ENCODE assay signal across 8 cellular contexts in genomic region chr7:106285801-106286492, GRCh38. TPM values are rescaled to one million over a fixed set of nuclear protein-coding genes. Genes with fewer than 3 reads are reported as not detected.
DNase-seq lines count a peak whose midpoint lies in the region; ATAC-seq and TF ChIP-seq lines count a peak whose summit lies in the region.

No MANE protein-coding gene starts in this region.

- intact Hi-C loops in lower leg skin (cut with DNase I; ENCODE audit: low total_unique reads): loop anchor here (10.0 kb wide), 1 partner anchor 179 kb away; no protein-coding TSS in a partner anchor
- intact Hi-C loops in stomach (cut with DNase I; ENCODE audit: low total_unique reads): no loop called here

- peak; percentile 25 for ATAC-seq in GM19452 (IDR thresholded peaks at IDR 0.05; ENCODE audit: unreplicated experiment)

- H3K4me1 ChIP-seq in Karpas-422 (ENCODE audit: low read length) (peaks cover 37% of the 10 kb centered on the region), stomach (peaks cover 4 to 38% (median 24%) of the 10 kb centered on the region in 4 donors)

- H3K4me2 ChIP-seq in Karpas-422 (ENCODE audit: low read depth, low read length, poor library complexity, severe bottlenecking): peak overlapping the region; percentile 77

- peak overlapping the region; percentile 92 for H2AFZ ChIP-seq in Karpas-422 (ENCODE audit: low read length)

- no peak for TF ChIP-seq CTCF in BJ (IDR thresholded peaks at IDR 0.05; ENCODE audit: insufficient read depth, low read depth, low read length)
- TF ChIP-seq CTCF in astrocyte of the cerebellum (IDR thresholded peaks at IDR 0.05; ENCODE audit: low read depth, low read length, missing control alignments): no peak
- no peak for TF ChIP-seq CTCF in lower leg skin (IDR thresholded peaks at IDR 0.05)
- TF ChIP-seq CTCF in stomach (IDR thresholded peaks at IDR 0.05): no peak

- TF ChIP-seq POLR2A in lower leg skin (IDR thresholded peaks at IDR 0.05) (no peak), stomach (IDR thresholded peaks at IDR 0.05) (no peak)

- CTCF ChIA-PET in BJ (lab: Yijun Ruan, JAX): interaction anchor here (0.7 to 1.9 kb wide), 5 partner anchors 25 to 801 kb away, joined by 3 to 11 read pairs (median 4); no protein-coding TSS in a partner anchor

- in situ Hi-C loops in astrocyte of the cerebellum (cut with HindIII; ENCODE audit: low sequenced_read_pairs): no loop called here

- peaks cover 33% of the 10 kb centered on the region for H3K79me2 ChIP-seq in Karpas-422 (ENCODE audit: low read length)

- H3K9ac ChIP-seq in Karpas-422 (ENCODE audit: low read length): peak overlapping the region; percentile 85

- POLR2A ChIA-PET in BJ (lab: Charles Lee): interaction anchor here (0.9 kb wide), 1 partner anchor 372 kb away, joined by 3 read pairs; no protein-coding TSS in a partner anchor

- H4K20me1 ChIP-seq in Karpas-422 (ENCODE audit: insufficient read depth, low read depth, low read length): peaks cover 11% of the 10 kb centered on the region; the same call in 1 of the 2 replicates

- no peak for TF ChIP-seq EP300 in stomach (IDR thresholded peaks at IDR 0.05)

- H3K9me3 ChIP-seq in Karpas-422 (ENCODE audit: low read length): no peaks in the 10 kb centered on the region
- H3K9me3 ChIP-seq in stomach: no peaks in the 10 kb centered on the region

- WGBS in lower leg skin, 2 donors: 21 to 25% methylated on average over 16 of the region's 16 CpGs
- 20 to 29% (median 22%) methylated on average over 16 of the region's 16 CpGs for WGBS in stomach, 5 donors

- no peaks in the 10 kb centered on the region for H3K27me3 ChIP-seq in BJ (ENCODE audit: control insufficient read depth, insufficient read depth, low read length)
- no peaks in the 10 kb centered on the region for H3K27me3 ChIP-seq in Karpas-422 (ENCODE audit: low read length)
- H3K27me3 ChIP-seq in stomach: no peaks in the 10 kb centered on the region

- H3K4me3 ChIP-seq in BJ (ENCODE audit: low read depth, low read length) (peak overlapping the region; percentile 71), Karpas-422 (ENCODE audit: low read length) (peak overlapping the region; percentile 71), astrocyte of the cerebellum (ENCODE audit: low read depth, low read length) (peak overlapping the region; percentile 83), lower leg skin (ENCODE audit: low read depth, poor library complexity, severe bottlenecking) (peak overlapping the region; percentile 48), stomach (peak overlapping the region; percentile 68 to 82 (median 76))

- H3K27ac ChIP-seq in Karpas-422 (ENCODE audit: low read length) (peak overlapping the region; percentile 24; the same call in 1 of the 2 replicates), stomach (peak overlapping the region; percentile 97 to 100 (median 99))

- H3K9me2 ChIP-seq in Karpas-422 (replicated peaks; ENCODE audit: insufficient read depth, low read length): no peaks in the 10 kb centered on the region

- DNase-seq in BJ (ENCODE audit: low read depth) (no peak), Karpas-422 (no peak), astrocyte of the cerebellum (ENCODE audit: low read depth) (peak; percentile 20), lower leg skin (ENCODE audit: low spot score in 2 of 2) (no peak), stomach (no peak), cerebellar cortex (ENCODE audit: low spot score) (no peak), mesenteric fat pad (ENCODE audit: low spot score) (no peak)

- H3K36me3 ChIP-seq in BJ (ENCODE audit: control insufficient read depth, insufficient read depth, low read length) (no peaks in the 10 kb centered on the region), Karpas-422 (ENCODE audit: insufficient read depth, low read length) (no peaks in the 10 kb centered on the region), stomach (no peaks in the 10 kb centered on the region)

RNA-seq across cellular contexts. Expression of gene NAMPT, which starts 1.2 kb away (rescaled TPM):
- polyA plus RNA-seq in BJ (2011; rRNA removed) (29.9 and 45.2 TPM in 2 replicates), stomach (100 to 1,000 TPM in 2 of 3 donors, 10 to 100 TPM in 1; 70.6 to 187 (median 183) TPM)
- 30.9 and 32.5 TPM in 2 replicates for polyA minus RNA-seq in BJ (2011; rRNA and poly(A)+ RNA removed)
- 49.2 and 87.4 TPM in 2 replicates for total RNA-seq in Karpas-422 (2014; rRNA removed; shearing (Covaris generic); ENCODE audit: low replicate concordance)
- total RNA-seq in lower leg skin (100 to 1,000 TPM in 3 of 4 donors, 10 to 100 TPM in 1; 94.9 to 170 (median 114) TPM), stomach (100 to 1,000 TPM in 3 of 5 donors, 10 to 100 TPM in 2; 17.1 to 209 (median 120) TPM), mesenteric fat pad (1,079 TPM)
